ENCODE assay signal across 7 cellular contexts in the genomic region with DNA sequence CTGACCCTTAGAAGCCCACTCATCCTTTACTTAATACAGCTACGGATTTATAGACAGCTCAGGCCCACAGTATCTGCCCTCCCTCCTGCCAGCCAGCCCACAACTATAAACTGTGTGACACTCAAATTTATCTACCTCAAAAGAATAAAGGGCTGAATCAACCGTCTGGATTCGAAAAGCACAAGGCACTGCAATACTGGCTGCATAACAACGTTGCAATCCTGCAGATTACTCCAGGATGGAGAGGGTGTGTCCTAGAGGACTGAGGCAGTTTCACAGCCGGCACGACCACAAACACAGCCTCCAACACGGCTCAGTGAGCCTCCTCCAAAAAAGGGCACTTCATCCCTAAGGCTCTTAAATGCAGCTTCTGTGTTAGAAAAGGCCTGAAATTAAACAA.
DNase-seq lines count a peak whose midpoint lies in the region; ATAC-seq and TF ChIP-seq lines count a peak whose summit lies in the region.
"Not testable (repeated sequence)": the region's sequence is repeated elsewhere in the genome, so short reads cannot be mapped to it uniquely, and the experiment has no call there.

No MANE protein-coding gene starts in this region.

- not testable (repeated sequence) for TF ChIP-seq CTCF in GM23338 (conservative IDR thresholded peaks at IDR 0.05; ENCODE audit: low read depth in 2 of 2); IMR-90 (conservative IDR thresholded peaks at IDR 0.05; ENCODE audit: low read depth, low read length); Panc1 (IDR thresholded peaks at IDR 0.05)

- H3K23ac ChIP-seq in IMR-90 (ENCODE audit: low read depth, low read length); neuronal stem cell (ENCODE audit: low read depth, low read length, poor library complexity): not testable (repeated sequence)

- not testable (repeated sequence) for H3K36me3 Mint-ChIP-seq in GM23338 (ENCODE audit: low read depth)

- not testable (repeated sequence) for H3K18ac ChIP-seq in IMR-90 (ENCODE audit: low read depth, low read length); neuronal stem cell (ENCODE audit: low read length)

- not testable (repeated sequence) for H2BK15ac ChIP-seq in IMR-90 (ENCODE audit: low read depth, low read length); neuronal stem cell (ENCODE audit: low read length)

- H3K9me1 ChIP-seq in IMR-90 (ENCODE audit: insufficient read depth, low read length), result not testable (repeated sequence)

- H2AK5ac ChIP-seq in IMR-90 (ENCODE audit: low read depth, low read length); neuronal stem cell (ENCODE audit: low read depth, low read length): not testable (repeated sequence)

- H2AFZ ChIP-seq in GM23338 (0 out of 2 replicates have a peak overlapping the region, but pooled peaks have one; percentile 10), neuronal stem cell (ENCODE audit: low read length) (peak overlapping the region; percentile 40)
- H2AFZ ChIP-seq in IMR-90 (replicated peaks; ENCODE audit: low read length, poor library complexity), result not testable (repeated sequence)

- peak; percentile 0 for DNase-seq in DMS79 treated with DMSO at 0.1 percent for 48 hours (lab: John Stamatoyannopoulos, UW)
- not testable (repeated sequence) for DNase-seq in GM23338 (ENCODE audit: low spot score); IMR-90; Panc1 (ENCODE audit: low read depth, low spot score); neuronal stem cell (ENCODE audit: low spot score)
- peak; percentile 0 for DNase-seq in astrocyte of the hippocampus (ENCODE audit: low read depth, low spot score)
- peak; percentile 3 for DNase-seq in fibroblast of peridontal ligament (ENCODE audit: extremely low read depth)

- H3K9me3 Mint-ChIP-seq in GM23338, result not testable (repeated sequence)

- ATAC-seq in GM23338 (peak; percentile 70), IMR-90 (ENCODE audit: low read depth) (peak; percentile 56), Panc1 (peak; percentile 56; the same call in 1 of the 2 replicates)

- not testable (repeated sequence) for H3K4me3 ChIP-seq in GM23338; IMR-90 (ENCODE audit: insufficient read depth, low read depth, low read length); Panc1 (ENCODE audit: low read depth in 2 of 2, low read length in 2 of 2); neuronal stem cell (ENCODE audit: low read length in 2 of 2)

- not testable (repeated sequence) for TF ChIP-seq RAD21 in IMR-90 (IDR thresholded peaks at IDR 0.05; ENCODE audit: low read length)

- not testable (repeated sequence) for H3K4me1 Mint-ChIP-seq in GM23338

- not testable (repeated sequence) for H2AK9ac ChIP-seq in IMR-90 (replicated peaks; ENCODE audit: low read depth, low read length, poor library complexity)

- not testable (repeated sequence) for H3K9me2 ChIP-seq in GM23338 (ENCODE audit: insufficient read depth)

- H3K27ac Mint-ChIP-seq in GM23338, result not testable (repeated sequence)

- not testable (repeated sequence) for H3K14ac ChIP-seq in IMR-90 (replicated peaks; ENCODE audit: low read depth, low read length); neuronal stem cell (ENCODE audit: low read length)

- dilution Hi-C loops in IMR-90 (cut with HindIII; ENCODE audit: low sequenced_read_pairs, unreplicated experiment), result not testable (repeated sequence)

- not testable (repeated sequence) for H3K36me3 ChIP-seq in GM23338 (ENCODE audit: insufficient read depth); IMR-90 (ENCODE audit: control insufficient read depth, insufficient read depth, low read length); Panc1 (ENCODE audit: control insufficient read depth, insufficient read depth, low read length); neuronal stem cell (replicated peaks in 1 of 2; ENCODE audit: control insufficient read depth in 2 of 2, insufficient read depth in 2 of 2, low read length in 2 of 2)

- not testable (repeated sequence) for H4K5ac ChIP-seq in IMR-90 (ENCODE audit: low read depth, low read length)

- H4K20me1 ChIP-seq in GM23338 (replicated peaks; ENCODE audit: insufficient read depth); IMR-90 (ENCODE audit: insufficient read depth, low read length): not testable (repeated sequence)

- not testable (repeated sequence) for H3K79me2 ChIP-seq in GM23338 (replicated peaks; ENCODE audit: insufficient read depth)

- H3K27me3 Mint-ChIP-seq in GM23338 (ENCODE audit: insufficient read depth, low read depth, poor library complexity), result not testable (repeated sequence)

- H2BK120ac ChIP-seq in IMR-90 (ENCODE audit: low read depth, low read length); neuronal stem cell (ENCODE audit: low read depth, low read length): not testable (repeated sequence)

- not testable (repeated sequence) for TF ChIP-seq POLR2A in IMR-90 (IDR thresholded peaks at IDR 0.05; ENCODE audit: low read depth, low read length)

- POLR2A ChIA-PET in IMR-90 (lab: Charles Lee; ENCODE audit: unreplicated experiment); Panc1 (lab: Charles Lee): not testable (repeated sequence)

- not testable (repeated sequence) for BruUV-seq in IMR-90 (replicated peaks; lab: Mats Ljungman, UMichigan); Panc1 (replicated peaks; lab: Mats Ljungman, UMichigan)

- not testable (repeated sequence) for H3K4me3 Mint-ChIP-seq in GM23338

- H4K8ac ChIP-seq in IMR-90 (ENCODE audit: low read depth in 2 of 2, low read length in 2 of 2); neuronal stem cell (ENCODE audit: low read depth, low read length): not testable (repeated sequence)

- not testable (repeated sequence) for H2BK5ac ChIP-seq in IMR-90 (ENCODE audit: low read depth, low read length, poor library complexity, severe bottlenecking); neuronal stem cell (ENCODE audit: low read length)

- not testable (repeated sequence) for H3K79me1 ChIP-seq in IMR-90 (ENCODE audit: low read depth in 1 of 2, low read length in 2 of 2); neuronal stem cell (ENCODE audit: low read depth, low read length)

- not testable (repeated sequence) for H3K4ac ChIP-seq in IMR-90 (ENCODE audit: low read depth, low read length); neuronal stem cell (ENCODE audit: low read length)

- H4K91ac ChIP-seq in IMR-90 (ENCODE audit: insufficient read depth, low read depth, low read length); neuronal stem cell (ENCODE audit: low read depth, low read length, poor library complexity): not testable (repeated sequence)

- not testable (repeated sequence) for H3K27ac ChIP-seq in GM23338 (ENCODE audit: low read depth); IMR-90 (ENCODE audit: insufficient read depth, low read length); Panc1 (ENCODE audit: low read length); neuronal stem cell (replicated peaks; ENCODE audit: low read length)

- not testable (repeated sequence) for H2BK20ac ChIP-seq in IMR-90 (ENCODE audit: low read depth, low read length)

- H3K27me3 ChIP-seq in GM23338 (ENCODE audit: insufficient read depth); IMR-90 (ENCODE audit: control insufficient read depth, insufficient read depth, low read length); Panc1 (ENCODE audit: control insufficient read depth, insufficient read depth, low read length); neuronal stem cell (ENCODE audit: control insufficient read depth in 3 of 3, insufficient read depth in 3 of 3, low read depth in 1 of 3, low read length in 3 of 3): not testable (repeated sequence)

- not testable (repeated sequence) for H3K9me3 ChIP-seq in IMR-90 (ENCODE audit: control insufficient read depth, insufficient read depth, low read length); Panc1 (ENCODE audit: control insufficient read depth, insufficient read depth, low read depth, low read length); neuronal stem cell (replicated peaks in 1 of 2; ENCODE audit: control insufficient read depth in 2 of 2, insufficient read depth in 1 of 2, low read depth in 1 of 2, low read length in 2 of 2)

- H3K4me1 ChIP-seq in GM23338 (ENCODE audit: insufficient read depth); IMR-90 (ENCODE audit: control insufficient read depth, insufficient read depth, low read length); Panc1 (ENCODE audit: control insufficient read depth, insufficient read depth, low read length); neuronal stem cell (ENCODE audit: control insufficient read depth in 2 of 2, insufficient read depth in 1 of 2, low read depth in 1 of 2, low read length in 2 of 2): not testable (repeated sequence)

- H3K9ac ChIP-seq in IMR-90 (ENCODE audit: low read depth, low read length); neuronal stem cell (ENCODE audit: low read depth, low read length, poor library complexity): not testable (repeated sequence)

- CTCF ChIA-PET in IMR-90 (lab: Yijun Ruan, JAX); Panc1 (lab: Charles Lee): not testable (repeated sequence)

- no CpG with 5 or more reads among the region's 7 CpGs for WGBS in IMR-90 (ENCODE audit: extremely low coverage in 2 of 2, insufficient read length in 1 of 2), 2 experiments
- no CpG with 5 or more reads among the region's 7 CpGs for WGBS in neuronal stem cell (ENCODE audit: extremely low coverage in 2 of 2, insufficient read length in 2 of 2, insufficient replicate concordance in 1 of 2), 2 donors

- H2BK12ac ChIP-seq in neuronal stem cell (ENCODE audit: low read length), result not testable (repeated sequence)

- in situ Hi-C loops in IMR-90 (cut with MboI; ENCODE audit: low sequenced_read_pairs); Panc1 (cut with HindIII; ENCODE audit: low pct_unique_long_range_greater_than_20kb, low sequenced_read_pairs): not testable (repeated sequence)

- intact Hi-C loops in IMR-90 (cut with micrococcal nuclease); Panc1 (cut with micrococcal nuclease; ENCODE audit: unreplicated experiment): not testable (repeated sequence)

- H3F3A ChIP-seq in GM23338 (replicated peaks; ENCODE audit: low read depth), result not testable (repeated sequence)

- not testable (repeated sequence) for H3K56ac ChIP-seq in IMR-90 (ENCODE audit: extremely low read depth, insufficient read depth, low read length)

- H3K4me2 ChIP-seq in GM23338; IMR-90 (ENCODE audit: low read depth, low read length); neuronal stem cell (ENCODE audit: insufficient read depth, low read length, poor library complexity, severe bottlenecking): not testable (repeated sequence)
